In genomic region chr20:25553819-25554296, GRCh38 we compare ENCODE assay signal across 8 cellular contexts. TPM values are rescaled to one million over a fixed set of nuclear protein-coding genes. Genes with fewer than 3 reads are reported as not detected.
DNase-seq lines count a peak whose midpoint lies in the region; ATAC-seq and TF ChIP-seq lines count a peak whose summit lies in the region.

No MANE protein-coding gene starts in this region.

- ATAC-seq in HG03095 (IDR thresholded peaks at IDR 0.05; ENCODE audit: unreplicated experiment) (no peak), left lung (no peak)
- ATAC-seq in activated naive CD8-positive, alpha-beta T cell treated with anti-CD3 and anti-CD28 coated beads, Interleukin-2, amount 50 U/mL, for 24 hours: no peak

- intact Hi-C loops in adrenal gland (cut with DNase I) (loop anchor here in 1 of 2 donors (2.0 kb wide), 1 partner anchor 15 kb away; no protein-coding TSS in a partner anchor), left lung (cut with DNase I) (no loop called here)

- H3K4me2 ChIP-seq in BLaER1 treated with 17β-estradiol and CSF1 and Interleukin-3, amounts not matched to agents 10 nM and 100 nM: peak overlapping the region in 10 of 11 experiments; percentile 47 to 92 (median 86); a peak in 20 of 22 replicates
- no peak overlapping the region for H3K4me2 ChIP-seq in mesenchymal stem cell (ENCODE audit: low read length, poor library complexity, severe bottlenecking)

- H2BK120ac ChIP-seq in mesenchymal stem cell (ENCODE audit: low read depth, low read length): no peak overlapping the region

- peak overlapping the region in 4 of 11 experiments; percentile 11 to 43 (median 26); a peak in 5 of 22 replicates for H3K9ac ChIP-seq in BLaER1 treated with 17β-estradiol and CSF1 and Interleukin-3, amounts not matched to agents 10 nM and 100 nM
- H3K9ac ChIP-seq in mesenchymal stem cell (ENCODE audit: low read length): peak overlapping the region; percentile 7

- H2AK5ac ChIP-seq in mesenchymal stem cell (ENCODE audit: low read length, severe bottlenecking): no peak overlapping the region

- peaks cover 23 to 59% (median 49%) of the 10 kb centered on the region in 10 experiments for H3K4me1 ChIP-seq in BLaER1 treated with 17β-estradiol and CSF1 and Interleukin-3, amounts not matched to agents 10 nM and 100 nM
- H3K4me1 ChIP-seq in adrenal gland (replicated peaks in 1 of 2) (peaks cover 0 to 8% of the 10 kb centered on the region in 2 donors), mesenchymal stem cell (ENCODE audit: control insufficient read depth, insufficient read depth, low read depth, low read length) (peaks cover 31% of the 10 kb centered on the region), left lung (peaks cover 0 to 17% of the 10 kb centered on the region in 2 donors)

- H3K18ac ChIP-seq in mesenchymal stem cell (ENCODE audit: low read depth in 1 of 2, low read length in 2 of 2): peak overlapping the region in 1 of 2 experiments; percentile 25

- no peak for TF ChIP-seq CTCF in adrenal gland (IDR thresholded peaks at IDR 0.05)
- TF ChIP-seq CTCF in left lung (IDR thresholded peaks at IDR 0.05): no peak

- no peak overlapping the region for H3K14ac ChIP-seq in mesenchymal stem cell (ENCODE audit: low read length in 2 of 2)

- H3K36me3 ChIP-seq in BLaER1 treated with 17β-estradiol and CSF1 and Interleukin-3, amounts not matched to agents 10 nM and 100 nM: no peaks in the 10 kb centered on the region
- H3K36me3 ChIP-seq in adrenal gland (replicated peaks in 1 of 2): no peaks in the 10 kb centered on the region
- no peaks in the 10 kb centered on the region for H3K36me3 ChIP-seq in mesenchymal stem cell (ENCODE audit: control insufficient read depth in 1 of 2, insufficient read depth in 2 of 2, low read depth in 1 of 2, low read length in 2 of 2)
- H3K36me3 ChIP-seq in left lung: no peaks in the 10 kb centered on the region

- peaks cover 33% of the 10 kb centered on the region for H3K79me1 ChIP-seq in mesenchymal stem cell (replicated peaks; ENCODE audit: low read length, poor library complexity, severe bottlenecking)

- no peaks in the 10 kb centered on the region for H3K27me3 Mint-ChIP-seq in activated naive CD8-positive, alpha-beta T cell treated with anti-CD3 and anti-CD28 coated beads, Interleukin-2, amount 50 U/mL, for 24 hours

- no peak overlapping the region for H4K8ac ChIP-seq in mesenchymal stem cell (ENCODE audit: low read length)

- WGBS in adrenal gland, 4 donors: 70 to 77% (median 71%) methylated on average over 6 of the region's 6 CpGs
- WGBS in mesenchymal stem cell: 68% methylated on average over 6 of the region's 6 CpGs

- H3K4ac ChIP-seq in mesenchymal stem cell (ENCODE audit: low read depth in 1 of 2, low read length in 2 of 2): no peak overlapping the region

- no peak overlapping the region for H4K91ac ChIP-seq in mesenchymal stem cell (ENCODE audit: low read length)

- no peaks in the 10 kb centered on the region for H3K9me3 Mint-ChIP-seq in activated naive CD8-positive, alpha-beta T cell treated with anti-CD3 and anti-CD28 coated beads, Interleukin-2, amount 50 U/mL, for 24 hours

- H3K27ac ChIP-seq in BLaER1 treated with 17β-estradiol and CSF1 and Interleukin-3, amounts not matched to agents 10 nM and 100 nM: peak overlapping the region in 7 of 11 experiments; percentile 8 to 51 (median 37); a peak in 9 of 22 replicates
- H3K27ac ChIP-seq in adrenal gland (no peak overlapping the region), mesenchymal stem cell (ENCODE audit: low read length, poor library complexity, severe bottlenecking) (peak overlapping the region; percentile 27), left lung (no peak overlapping the region)

- TF ChIP-seq POLR2A in adrenal gland (IDR thresholded peaks at IDR 0.05): no peak

- H3K4me1 Mint-ChIP-seq in activated naive CD8-positive, alpha-beta T cell treated with anti-CD3 and anti-CD28 coated beads, Interleukin-2, amount 50 U/mL, for 24 hours: no peaks in the 10 kb centered on the region

- H2BK12ac ChIP-seq in mesenchymal stem cell (ENCODE audit: low read length in 2 of 2): no peak overlapping the region

- no peak overlapping the region for H2BK5ac ChIP-seq in mesenchymal stem cell (ENCODE audit: low read depth, low read length, poor library complexity, severe bottlenecking)

- H3K9me3 ChIP-seq in BLaER1 treated with 17β-estradiol and CSF1 and Interleukin-3, amounts not matched to agents 10 nM and 100 nM (replicated peaks in 1 of 11): no peaks in the 10 kb centered on the region
- no peaks in the 10 kb centered on the region for H3K9me3 ChIP-seq in adrenal gland (replicated peaks in 1 of 3)
- H3K9me3 ChIP-seq in mesenchymal stem cell (ENCODE audit: control insufficient read depth, low read length): no peaks in the 10 kb centered on the region
- no peaks in the 10 kb centered on the region for H3K9me3 ChIP-seq in left lung

- H4K20me1 ChIP-seq in BLaER1 treated with 17β-estradiol and CSF1 and Interleukin-3, amounts not matched to agents 10 nM and 100 nM: peaks cover 0 to 7% (median 0%) of the 10 kb centered on the region in 11 experiments; a peak in 3 of 22 replicates

- H2AFZ ChIP-seq in mesenchymal stem cell (ENCODE audit: low read depth, low read length): no peak overlapping the region

- DNase-seq in HuH-7.5 (ENCODE audit: low spot score) (peak; percentile 54), adrenal gland (peak in 6 of 7 donors; percentile 39 to 75 (median 55)), mesenchymal stem cell (peak; percentile 76), D341Med (ENCODE audit: low spot score) (no peak), left lung (no peak)
- DNase-seq in activated naive CD8-positive, alpha-beta T cell treated with anti-CD3 and anti-CD28 coated beads, Interleukin-2, amount 50 U/mL, for 24 hours: no peak

- no peak overlapping the region for H3K27ac Mint-ChIP-seq in activated naive CD8-positive, alpha-beta T cell treated with anti-CD3 and anti-CD28 coated beads, Interleukin-2, amount 50 U/mL, for 24 hours

- no peak overlapping the region for H3K4me3 Mint-ChIP-seq in activated naive CD8-positive, alpha-beta T cell treated with anti-CD3 and anti-CD28 coated beads, Interleukin-2, amount 50 U/mL, for 24 hours

- no peak overlapping the region for H2BK15ac ChIP-seq in mesenchymal stem cell (ENCODE audit: low read depth, poor library complexity, severe bottlenecking)

- H3K4me3 ChIP-seq in BLaER1 treated with 17β-estradiol and CSF1 and Interleukin-3, amounts not matched to agents 10 nM and 100 nM: peak overlapping the region in 2 of 10 experiments; percentile 35 to 36; a peak in 2 of 20 replicates
- no peak overlapping the region for H3K4me3 ChIP-seq in adrenal gland
- H3K4me3 ChIP-seq in mesenchymal stem cell (ENCODE audit: insufficient read depth in 1 of 2, low read depth in 1 of 2, low read length in 2 of 2): no peak overlapping the region
- H3K4me3 ChIP-seq in left lung: no peak overlapping the region

- no peaks in the 10 kb centered on the region for H3K36me3 Mint-ChIP-seq in activated naive CD8-positive, alpha-beta T cell treated with anti-CD3 and anti-CD28 coated beads, Interleukin-2, amount 50 U/mL, for 24 hours (ENCODE audit: low read depth)

- H3K27me3 ChIP-seq in BLaER1 treated with 17β-estradiol and CSF1 and Interleukin-3, amounts not matched to agents 10 nM and 100 nM: no peaks in the 10 kb centered on the region
- no peaks in the 10 kb centered on the region for H3K27me3 ChIP-seq in adrenal gland
- H3K27me3 ChIP-seq in mesenchymal stem cell (ENCODE audit: control insufficient read depth in 1 of 2, insufficient read depth in 1 of 2, low read length in 2 of 2): no peaks in the 10 kb centered on the region
- H3K27me3 ChIP-seq in left lung: no peaks in the 10 kb centered on the region

- no peak overlapping the region for H3K23ac ChIP-seq in mesenchymal stem cell (ENCODE audit: low read length in 2 of 2)

RNA-seq across cellular contexts. Expression of gene NINL, which starts 31.5 kb away (rescaled TPM):
- 10 to 100 TPM in 7 of 8 donors, 1 to 10 TPM in 1; 10.0 to 30.9 (median 14.4) TPM for total RNA-seq in adrenal gland
- 10 to 100 TPM; 13.4 to 30.6 (median 20.3) TPM for polyA plus RNA-seq in adrenal gland
- polyA plus RNA-seq in mesenchymal stem cell (2013, experiment 1 of 2): 6.8 TPM
- polyA plus RNA-seq in mesenchymal stem cell (2013, experiment 2 of 2): 6.4 TPM
- 10 to 100 TPM in 1 of 2 donors, 1 to 10 TPM in 1; 9.6 to 17.0 TPM for total RNA-seq in left lung

Comparison
In these comparisons a context has a peak if more than half of its experiments do, and no peak if none do; other contexts are left out.
1. H3K27ac ChIP-seq: peak in BLaER1 treated with 17β-estradiol and CSF1 and Interleukin-3, amounts not matched to agents 10 nM and 100 nM (7 of 11) and mesenchymal stem cell (single experiment); none in adrenal gland (0 of 5) and left lung (0 of 2).
2. DNase-seq: peak in HuH-7.5 (single experiment), adrenal gland (6 of 7) and mesenchymal stem cell (single experiment); none in D341Med (single experiment), left lung (0 of 2) and activated naive CD8-positive, alpha-beta T cell treated with anti-CD3 and anti-CD28 coated beads, Interleukin-2, amount 50 U/mL, for 24 hours (single experiment).